In the genomic region with DNA sequence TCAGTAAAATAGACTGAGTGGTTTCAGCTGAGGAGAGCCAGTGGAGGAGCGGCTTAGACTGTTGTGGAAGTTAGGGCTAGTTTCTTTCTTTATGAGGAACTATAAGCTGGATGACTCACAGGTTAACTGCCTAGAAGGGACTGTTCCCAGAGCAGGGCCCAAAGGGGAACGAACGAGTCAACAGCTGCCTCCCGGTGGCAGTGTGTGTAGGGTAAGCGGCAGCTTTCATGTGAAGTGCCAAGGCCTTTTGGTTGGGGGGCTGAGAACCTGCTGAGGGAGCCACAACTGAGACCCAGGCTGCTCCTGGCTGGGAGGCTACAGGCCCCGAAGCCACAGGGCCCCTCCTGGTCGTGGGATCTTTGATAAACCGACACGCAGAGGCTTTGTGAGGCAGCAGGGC, we compare ENCODE assay signal across 8 cellular contexts. TPM values are rescaled to one million over a fixed set of nuclear protein-coding genes. Genes with fewer than 3 reads are reported as not detected.
DNase-seq lines count a peak whose midpoint lies in the region; ATAC-seq and TF ChIP-seq lines count a peak whose summit lies in the region.

No MANE protein-coding gene starts in this region.

- H3K27ac ChIP-seq in Panc1 (ENCODE audit: low read length) (peak overlapping the region; percentile 49), colonic mucosa (peak overlapping the region; percentile 60), coronary artery (peak overlapping the region in 1 of 2 donors; percentile 17)

- CTCF ChIA-PET in Caco-2 (lab: Charles Lee), result interaction anchor here (1.1 kb wide), 1 partner anchor 22 kb away, joined by 3 read pairs; no protein-coding TSS in a partner anchor
- CTCF ChIA-PET in Panc1 (lab: Charles Lee), result interaction anchor here (1.6 kb wide), 1 partner anchor 26 kb away, joined by 3 read pairs; no protein-coding TSS in a partner anchor

- H3K9me3 Mint-ChIP-seq in Caco-2 (ENCODE audit: unreplicated experiment), result no peaks in the 10 kb centered on the region

- H3K4me3 ChIP-seq in Caco-2 (ENCODE audit: low read depth, low read length) (no peak overlapping the region), Panc1 (ENCODE audit: low read depth in 2 of 2, low read length in 2 of 2) (no peak overlapping the region), colonic mucosa (no peak overlapping the region), coronary artery (no peak overlapping the region)

- BruUV-seq in Caco-2 (replicated peaks; lab: Mats Ljungman, UMichigan) (no TSS peak), Panc1 (replicated peaks; lab: Mats Ljungman, UMichigan) (no TSS peak)

- DNase-seq in Caco-2 (no peak), Panc1 (ENCODE audit: low read depth, low spot score) (no peak), colonic mucosa (peak; percentile 83), posterior vena cava (ENCODE audit: low spot score) (peak; percentile 85), omental fat pad (ENCODE audit: low spot score) (no peak), DMS153 treated with DMSO at 0.1 percent for 48 hours (lab: John Stamatoyannopoulos, UW; ENCODE audit: unreplicated experiment) (no peak), coronary artery (ENCODE audit: low spot score) (no peak)

- H3K4me1 Mint-ChIP-seq in Caco-2 (ENCODE audit: low read depth, unreplicated experiment), result peaks cover 13% of the 10 kb centered on the region

- H3K4me3 Mint-ChIP-seq in Caco-2 (ENCODE audit: unreplicated experiment), result no peak overlapping the region

- peak overlapping the region; percentile 48 for H3K27ac Mint-ChIP-seq in Caco-2 (ENCODE audit: unreplicated experiment)

- peaks cover 100% of the 10 kb centered on the region for H3K36me3 Mint-ChIP-seq in Caco-2 (ENCODE audit: insufficient read depth, unreplicated experiment)

- peaks cover 26% of the 10 kb centered on the region for H3K4me1 ChIP-seq in Caco-2
- H3K4me1 ChIP-seq in Panc1 (ENCODE audit: control insufficient read depth, insufficient read depth, low read length), result peaks cover 69% of the 10 kb centered on the region
- H3K4me1 ChIP-seq in colonic mucosa, result peaks cover 39% of the 10 kb centered on the region

- H3K36me3 ChIP-seq in Caco-2 (ENCODE audit: control insufficient read depth, insufficient read depth, low read length) (peaks cover 16% of the 10 kb centered on the region), Panc1 (ENCODE audit: control insufficient read depth, insufficient read depth, low read length) (peaks cover 16% of the 10 kb centered on the region), colonic mucosa (peaks cover 27% of the 10 kb centered on the region)

- peak overlapping the region in 1 of 2 donors; percentile 57 for H3K9ac ChIP-seq in colonic mucosa (ENCODE audit: low read depth in 2 of 2, low read length in 2 of 2)

- peak; percentile 65 for ATAC-seq in Panc1
- no peak for ATAC-seq in omental fat pad (ENCODE audit: low FRiP score)
- no peak for ATAC-seq in GM18511 (IDR thresholded peaks at IDR 0.05; ENCODE audit: unreplicated experiment)

- in situ Hi-C loops in Panc1 (cut with HindIII; ENCODE audit: low pct_unique_long_range_greater_than_20kb, low sequenced_read_pairs), result no loop called here

- POLR2A ChIA-PET in Caco-2 (lab: Charles Lee) (no interaction called here), Panc1 (lab: Charles Lee) (interaction anchor here (0.5 to 0.6 kb wide), 3 partner anchors 8 to 150 kb away, joined by 6 to 17 read pairs (median 9); no protein-coding TSS in a partner anchor)

- H3K9me3 ChIP-seq in Caco-2 (no peaks in the 10 kb centered on the region), Panc1 (ENCODE audit: control insufficient read depth, insufficient read depth, low read depth, low read length) (no peaks in the 10 kb centered on the region), colonic mucosa (no peaks in the 10 kb centered on the region)

- no peak for TF ChIP-seq CTCF in Caco-2 (IDR thresholded peaks at IDR 0.05; ENCODE audit: insufficient read depth in 1 of 2, low read depth in 1 of 2, low read length in 1 of 2, severe bottlenecking in 1 of 2, unreplicated experiment in 1 of 2)
- no peak for TF ChIP-seq CTCF in Panc1 (IDR thresholded peaks at IDR 0.05)
- TF ChIP-seq CTCF in colonic mucosa (IDR thresholded peaks at IDR 0.05), result peak; percentile 14
- TF ChIP-seq CTCF in omental fat pad (IDR thresholded peaks at IDR 0.05), result no peak
- TF ChIP-seq CTCF in coronary artery (IDR thresholded peaks at IDR 0.05), result no peak

- H3K27me3 Mint-ChIP-seq in Caco-2 (ENCODE audit: insufficient read depth, unreplicated experiment), result no peaks in the 10 kb centered on the region

- H3K27me3 ChIP-seq in Caco-2 (replicated peaks; ENCODE audit: control insufficient read depth, insufficient read depth, low read length) (no peaks in the 10 kb centered on the region), Panc1 (ENCODE audit: control insufficient read depth, insufficient read depth, low read length) (no peaks in the 10 kb centered on the region), colonic mucosa (no peaks in the 10 kb centered on the region)

- intact Hi-C loops in Caco-2 (cut with micrococcal nuclease; ENCODE audit: unreplicated experiment) (no loop called here), Panc1 (cut with micrococcal nuclease; ENCODE audit: unreplicated experiment) (no loop called here), colonic mucosa (cut with DNase I) (no loop called here), posterior vena cava (cut with DNase I) (no loop called here)

RNA-seq across cellular contexts. Expression of a gene that starts 7.0 kb away (rescaled TPM):
- 250 and 259 TPM in 2 replicates for total RNA-seq in Caco-2 (2022)
- 985 TPM for total RNA-seq in Panc1 (2021; ENCODE audit: unreplicated experiment)
- 958 TPM for polyA plus RNA-seq in Panc1 (2012; ENCODE audit: insufficient read length)
- total RNA-seq in colonic mucosa, result 100 to 1,000 TPM; 262 to 388 TPM
- total RNA-seq in posterior vena cava, result 100 to 1,000 TPM; 245 to 333 TPM
- total RNA-seq in omental fat pad, result 100 to 1,000 TPM; 400 to 762 (median 566) TPM

RNA-seq across cellular contexts. Expression of a gene that starts 21.0 kb away (rescaled TPM):
- total RNA-seq in Caco-2 (2022) (215 and 217 TPM in 2 replicates), Panc1 (2021; ENCODE audit: unreplicated experiment) (406 TPM), colonic mucosa (100 to 1,000 TPM; 332 to 540 TPM), posterior vena cava (10 to 100 TPM; 54.6 to 62.8 TPM), omental fat pad (10 to 100 TPM; 67.6 to 90.1 (median 73.9) TPM)
- 616 TPM for polyA plus RNA-seq in Panc1 (2012; ENCODE audit: insufficient read length)

RNA-seq across cellular contexts. Expression of a gene that starts 30.9 kb away (rescaled TPM):
- total RNA-seq in Caco-2 (2022) (37.8 and 43.0 TPM in 2 replicates), Panc1 (2021; ENCODE audit: unreplicated experiment) (33.0 TPM), colonic mucosa (10 to 100 TPM in 1 of 2 donors, 1 to 10 TPM in 1; 8.6 to 17.5 TPM), posterior vena cava (10 to 100 TPM; 17.3 to 20.1 TPM), omental fat pad (10 to 100 TPM; 15.3 to 26.8 (median 17.7) TPM)
- polyA plus RNA-seq in Panc1 (2012; ENCODE audit: insufficient read length), result 21.9 TPM

RNA-seq across cellular contexts. Expression of a gene that starts 33.9 kb away (rescaled TPM):
- total RNA-seq in Caco-2 (2022), result 2.3 and 2.4 TPM in 2 replicates
- 0.69 TPM for total RNA-seq in Panc1 (2021; ENCODE audit: unreplicated experiment)
- 1.2 TPM for polyA plus RNA-seq in Panc1 (2012; ENCODE audit: insufficient read length)
- total RNA-seq in colonic mucosa, result 1 to 10 TPM; 5.3 to 5.4 TPM
- 10 to 100 TPM; 19.7 to 20.3 TPM for total RNA-seq in posterior vena cava
- total RNA-seq in omental fat pad, result 10 to 100 TPM in 2 of 4 donors, 1 to 10 TPM in 2; 7.1 to 15.1 (median 12.0) TPM

Comparison
In these comparisons a context has a peak if more than half of its experiments do, and no peak if none do; other contexts are left out.
1. DNase-seq: peak in colonic mucosa (single experiment) and posterior vena cava (single experiment); none in Caco-2 (0 of 2), Panc1 (single experiment), omental fat pad (single experiment), DMS153 treated with DMSO at 0.1 percent for 48 hours (single experiment) and coronary artery (single experiment).